In the genomic region with DNA sequence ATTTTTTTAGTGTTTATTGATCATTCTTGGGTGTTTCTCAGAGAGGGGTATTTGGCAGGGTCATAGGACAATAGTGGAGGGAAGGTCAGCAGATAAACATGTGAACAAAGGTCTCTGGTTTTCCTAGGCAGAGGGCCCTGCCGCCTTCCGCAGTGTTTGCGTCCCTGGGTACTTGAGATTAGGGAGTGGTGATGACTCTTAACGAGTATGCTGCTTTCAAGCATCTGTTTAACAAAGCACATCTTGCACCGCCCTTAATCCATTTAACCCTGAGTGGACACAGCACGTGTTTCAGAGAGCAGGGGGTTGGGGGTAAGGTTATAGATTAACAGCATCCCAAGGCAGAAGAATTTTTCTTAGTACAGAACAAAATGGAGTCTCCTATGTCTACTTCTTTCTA, we compare ENCODE assay signal across 5 cellular contexts.
DNase-seq lines count a peak whose midpoint lies in the region; ATAC-seq and TF ChIP-seq lines count a peak whose summit lies in the region.
"Not testable (repeated sequence)": the region's sequence is repeated elsewhere in the genome, so short reads cannot be mapped to it uniquely, and the experiment has no call there.

No MANE protein-coding gene starts in this region.

- not testable (repeated sequence) for H4K20me1 ChIP-seq in GM23338 (replicated peaks; ENCODE audit: insufficient read depth)

- H3K27ac Mint-ChIP-seq in GM23338 (peak overlapping the region; percentile 43; the same call in 1 of the 2 replicates), glutamatergic neuron (ENCODE audit: unreplicated experiment) (peak overlapping the region; percentile 87), nephron (peak overlapping the region in 2 of 3 experiments; percentile 83 to 84), type B pancreatic cell (peak overlapping the region; percentile 64)

- H3F3A ChIP-seq in GM23338 (replicated peaks; ENCODE audit: low read depth): not testable (repeated sequence)

- TF ChIP-seq CTCF in GM23338 (conservative IDR thresholded peaks at IDR 0.05; ENCODE audit: low read depth in 2 of 2); glutamatergic neuron (IDR thresholded peaks at IDR 0.05; ENCODE audit: partially characterized antibody, unreplicated experiment); left lung (IDR thresholded peaks at IDR 0.05); nephron (IDR thresholded peaks at IDR 0.05; ENCODE audit: unreplicated experiment in 3 of 3); type B pancreatic cell (conservative IDR thresholded peaks at IDR 0.05): not testable (repeated sequence)

- not testable (repeated sequence) for H3K79me2 ChIP-seq in GM23338 (replicated peaks; ENCODE audit: insufficient read depth)

- H3K36me3 ChIP-seq in GM23338 (ENCODE audit: insufficient read depth); left lung: not testable (repeated sequence)

- DNase-seq in GM23338 (ENCODE audit: low spot score); glutamatergic neuron; left lung; type B pancreatic cell (ENCODE audit: extremely low spot score, unreplicated experiment): not testable (repeated sequence)

- not testable (repeated sequence) for H3K4me1 Mint-ChIP-seq in GM23338; glutamatergic neuron (ENCODE audit: low read depth, unreplicated experiment); nephron
- peaks cover 16% of the 10 kb centered on the region for H3K4me1 Mint-ChIP-seq in type B pancreatic cell (ENCODE audit: unreplicated experiment)

- H3K4me1 ChIP-seq in GM23338 (ENCODE audit: insufficient read depth); left lung: not testable (repeated sequence)

- H3K36me3 Mint-ChIP-seq in GM23338 (ENCODE audit: low read depth); glutamatergic neuron (ENCODE audit: unreplicated experiment); nephron (ENCODE audit: low read depth); type B pancreatic cell: not testable (repeated sequence)

- H3K9me3 Mint-ChIP-seq in GM23338; glutamatergic neuron (ENCODE audit: unreplicated experiment); nephron; type B pancreatic cell: not testable (repeated sequence)

- H3K4me3 ChIP-seq in GM23338, left lung: not testable (repeated sequence)

- intact Hi-C loops in left lung (cut with DNase I): not testable (repeated sequence)

- not testable (repeated sequence) for H3K9me2 ChIP-seq in GM23338 (ENCODE audit: insufficient read depth)

- H3K4me2 ChIP-seq in GM23338: not testable (repeated sequence)

- H2AFZ ChIP-seq in GM23338: not testable (repeated sequence)

- H3K27me3 ChIP-seq in GM23338 (ENCODE audit: insufficient read depth); left lung: not testable (repeated sequence)

- not testable (repeated sequence) for H3K4me3 Mint-ChIP-seq in GM23338; glutamatergic neuron (ENCODE audit: unreplicated experiment); nephron; type B pancreatic cell

- not testable (repeated sequence) for H3K27ac ChIP-seq in GM23338 (ENCODE audit: low read depth); left lung

- H3K27me3 Mint-ChIP-seq in GM23338 (ENCODE audit: insufficient read depth, low read depth, poor library complexity); glutamatergic neuron (ENCODE audit: unreplicated experiment); type B pancreatic cell: not testable (repeated sequence)
- peaks cover 13% of the 10 kb centered on the region for H3K27me3 Mint-ChIP-seq in nephron (ENCODE audit: low read depth)

- not testable (repeated sequence) for ATAC-seq in GM23338
- ATAC-seq in left lung: peak; percentile 63

- H3K9me3 ChIP-seq in left lung: not testable (repeated sequence)
